9 cellular contexts compared by ENCODE assay signal in genomic region chr2:186422226-186422625, GRCh38.
DNase-seq lines count a peak whose midpoint lies in the region; ATAC-seq and TF ChIP-seq lines count a peak whose summit lies in the region.
"Had no signal": no experiment of that assay in that cellular context is flagged by ENCODE, and none has a peak within 500 bp of the region (broad histone marks: within the 10 kb centered on the region; RNA-seq: fewer than 3 reads in every experiment).

No MANE protein-coding gene starts in this region.

- H3K9me3 ChIP-seq in GM23248 (ENCODE audit: low read depth) (no peaks in the 10 kb centered on the region), SK-N-SH (no peaks in the 10 kb centered on the region)

- H3K27me3 ChIP-seq in GM23248 (replicated peaks; ENCODE audit: insufficient read depth) = no peaks in the 10 kb centered on the region
- H3K27me3 ChIP-seq in SK-N-SH (ENCODE audit: insufficient read depth) = no peaks in the 10 kb centered on the region

- 0 out of 4 replicates have a peak, but pooled peaks of 1 of the 2 experiments have one; percentile 10 for TF ChIP-seq EP300 in SK-N-SH (IDR thresholded peaks at IDR 0.05; ENCODE audit: borderline replicate concordance in 1 of 2, low read depth in 1 of 2, low read length in 1 of 2)

- H3K79me2 ChIP-seq in GM23248 (ENCODE audit: insufficient read depth) (no peaks in the 10 kb centered on the region), SK-N-SH (ENCODE audit: insufficient read depth) (no peaks in the 10 kb centered on the region)

- 1 to 2% methylated on average over 3 of the region's 3 CpGs for WGBS in GM23248 (ENCODE audit: low coverage in 1 of 2, low lambda C conversion rate in 2 of 2, missing lambda C conversion rate in 2 of 2), 2 experiments
- 60% methylated on average over 3 of the region's 3 CpGs for WGBS in SK-N-SH (ENCODE audit: low lambda C conversion rate)

- H3K9ac ChIP-seq in GM23248 (0 out of 2 replicates have a peak overlapping the region, but pooled peaks have one; percentile 2), SK-N-SH (no peak overlapping the region)

- no peak for TF ChIP-seq CTCF in SK-N-SH (IDR thresholded peaks at IDR 0.05)

- CTCF ChIA-PET in SK-N-SH (lab: Yijun Ruan, JAX) = no interaction called here

- ATAC-seq in HG02571 (IDR thresholded peaks at IDR 0.05; ENCODE audit: unreplicated experiment) = no peak
- no peak for ATAC-seq in HG03175 (IDR thresholded peaks at IDR 0.05; ENCODE audit: unreplicated experiment)

- H3F3A ChIP-seq in GM23248 (ENCODE audit: insufficient read depth) = no peaks in the 10 kb centered on the region
- no peaks in the 10 kb centered on the region for H3F3A ChIP-seq in SK-N-SH (replicated peaks; ENCODE audit: insufficient read depth)

- H2AFZ ChIP-seq in GM23248 (no peak overlapping the region), SK-N-SH (ENCODE audit: low read depth) (no peak overlapping the region)

- H3K4me2 ChIP-seq in GM23248 (ENCODE audit: unreplicated experiment) (peak overlapping the region; percentile 48), SK-N-SH (no peak overlapping the region)

- no peaks in the 10 kb centered on the region for H3K9me2 ChIP-seq in GM23248 (ENCODE audit: insufficient read depth)
- H3K9me2 ChIP-seq in SK-N-SH = no peaks in the 10 kb centered on the region

- H3K4me1 ChIP-seq in GM23248 (ENCODE audit: insufficient read depth) (peaks cover 11% of the 10 kb centered on the region), SK-N-SH (ENCODE audit: control insufficient read depth in 1 of 2, insufficient read depth in 2 of 2, low read depth in 1 of 2, low read length in 1 of 2) (no peaks in the 10 kb centered on the region; a peak in 1 of 4 replicates)

- POLR2A ChIA-PET in SK-N-SH (lab: Yijun Ruan, JAX) = no interaction called here

- in situ Hi-C loops in GM23248 (cut with MboI) = no loop called here

- DNase-seq in GM23248 (peak; percentile 98), SK-N-SH (no peak), foreskin melanocyte (peak; percentile 48), skeletal muscle cell (ENCODE audit: low read depth) (peak; percentile 85), NCI-H187 treated with DMSO at 0.1 percent for 48 hours (lab: John Stamatoyannopoulos, UW) (no peak), NCI-H69 (lab: John Stamatoyannopoulos, UW) (no peak)
- DNase-seq: stimulated activated CD4-positive, alpha-beta T cell treated with anti-CD3 and anti-CD28 coated beads, Interleukin-4, amount 100 ng/mL, for 24 hours had no signal

- H3K27ac ChIP-seq in GM23248 = peak overlapping the region; percentile 32; the same call in 1 of the 2 replicates
- H3K27ac ChIP-seq in SK-N-SH (ENCODE audit: low read depth in 2 of 2, low read length in 1 of 2) = 0 out of 4 replicates have a peak overlapping the region, but pooled peaks of 1 of the 2 experiments have one; percentile 5

- H3K4me3 ChIP-seq in GM23248 (no peak overlapping the region), SK-N-SH (ENCODE audit: low read depth in 2 of 2, low read length in 1 of 2) (no peak overlapping the region), skeletal muscle cell (ENCODE audit: low read depth, low read length) (no peak overlapping the region)

- H3K36me3 ChIP-seq in GM23248 (ENCODE audit: low read depth) (no peaks in the 10 kb centered on the region), SK-N-SH (replicated peaks in 1 of 2; ENCODE audit: control insufficient read depth in 1 of 2, insufficient read depth in 2 of 2, low read length in 1 of 2) (no peaks in the 10 kb centered on the region)

- TF ChIP-seq RAD21 in SK-N-SH (IDR thresholded peaks at IDR 0.05; ENCODE audit: low read length) = no peak

- H4K20me1 ChIP-seq in GM23248 (ENCODE audit: insufficient read depth) = no peaks in the 10 kb centered on the region
- no peaks in the 10 kb centered on the region for H4K20me1 ChIP-seq in SK-N-SH (ENCODE audit: insufficient read depth)

TF ChIP-seq in SK-N-SH, 30 proteins besides CTCF, POLR2A, EP300 and RAD21:
- TF ChIP-seq CHD2 (IDR thresholded peaks at IDR 0.05; ENCODE audit: low read length, partially characterized antibody) (no peak), NFIC (IDR thresholded peaks at IDR 0.05; ENCODE audit: borderline replicate concordance) (peak; percentile 29; the same call in 1 of the 2 replicates), PBX3 (IDR thresholded peaks at IDR 0.05) (peak; percentile 17; the same call in 1 of the 2 replicates), JUND (IDR thresholded peaks at IDR 0.05) (0 out of 2 replicates have a peak, but pooled peaks have one; percentile 18), FOXJ3 (CRISPR knock-in tag; IDR thresholded peaks at IDR 0.05) (no peak), USF1 (IDR thresholded peaks at IDR 0.05; ENCODE audit: borderline replicate concordance, low read depth) (peak; percentile 59), TCF12 (IDR thresholded peaks at IDR 0.05) (peak; percentile 31)

Comparison
In these comparisons a context has a peak if more than half of its experiments do, and no peak if none do; other contexts are left out.
1. DNase-seq: peak in GM23248 (single experiment), foreskin melanocyte (single experiment) and skeletal muscle cell (single experiment); none in SK-N-SH (single experiment), NCI-H187 treated with DMSO at 0.1 percent for 48 hours (single experiment) and NCI-H69 (single experiment).